ENCODE assay signal across 8 cellular contexts in the genomic region with DNA sequence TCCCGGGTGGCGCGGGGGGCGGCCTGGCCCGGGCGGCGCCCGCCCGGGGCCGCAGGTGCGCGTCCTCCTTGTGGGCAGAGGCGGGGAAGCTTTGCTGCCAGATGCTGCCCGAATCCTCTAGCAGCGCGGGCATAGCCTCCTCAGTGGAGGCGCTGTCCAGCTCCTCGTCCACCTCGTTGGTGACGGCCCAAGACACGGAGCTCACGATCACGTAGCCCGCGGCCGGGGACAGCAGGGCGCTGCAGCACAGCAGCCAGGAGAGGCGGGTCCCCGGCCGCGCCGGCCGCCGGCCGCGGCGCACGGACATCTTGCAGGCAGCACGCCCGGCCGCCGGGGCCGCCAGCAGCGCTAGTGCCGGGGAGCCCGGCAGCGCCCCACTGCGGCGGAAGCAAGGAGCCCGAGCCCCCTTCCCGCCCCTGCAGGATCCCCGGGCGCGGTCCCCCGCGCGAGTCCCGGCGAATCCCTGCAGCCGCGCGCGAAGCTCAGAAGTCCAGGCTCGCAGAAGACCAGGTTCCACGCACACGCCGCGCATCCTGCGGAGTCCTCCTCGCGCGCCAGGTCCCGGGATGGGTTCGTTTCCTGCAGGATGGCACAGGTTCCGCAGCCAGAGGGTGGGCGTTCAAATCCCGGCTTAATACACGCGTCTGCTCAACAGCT. TPM values are rescaled to one million over a fixed set of nuclear protein-coding genes. Genes with fewer than 3 reads are reported as not detected.
DNase-seq lines count a peak whose midpoint lies in the region; ATAC-seq, FAIRE-seq and TF ChIP-seq lines count a peak whose summit lies in the region.

A gene with protein sequence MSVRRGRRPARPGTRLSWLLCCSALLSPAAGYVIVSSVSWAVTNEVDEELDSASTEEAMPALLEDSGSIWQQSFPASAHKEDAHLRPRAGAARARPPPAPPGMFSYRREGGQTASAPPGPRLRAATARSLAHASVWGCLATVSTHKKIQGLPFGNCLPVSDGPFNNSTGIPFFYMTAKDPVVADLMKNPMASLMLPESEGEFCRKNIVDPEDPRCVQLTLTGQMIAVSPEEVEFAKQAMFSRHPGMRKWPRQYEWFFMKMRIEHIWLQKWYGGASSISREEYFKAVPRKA (minus strand): TSS at position 353 of the 657 bp plus-strand sequence. CDS start 46 bp downstream, at position 307.

- no peaks in the 10 kb centered on the region for H4K20me1 ChIP-seq in SK-N-SH (ENCODE audit: insufficient read depth)

- H3K36me3 ChIP-seq in SK-N-SH (replicated peaks in 1 of 2; ENCODE audit: control insufficient read depth in 1 of 2, insufficient read depth in 2 of 2, low read length in 1 of 2): no peaks in the 10 kb centered on the region
- H3K36me3 ChIP-seq in cardiac muscle cell: no peaks in the 10 kb centered on the region
- no peaks in the 10 kb centered on the region for H3K36me3 ChIP-seq in pancreas
- H3K36me3 ChIP-seq in tibial nerve: no peaks in the 10 kb centered on the region

- no peaks in the 10 kb centered on the region for H3K9me2 ChIP-seq in SK-N-SH

- H3K9me3 Mint-ChIP-seq in activated naive CD8-positive, alpha-beta T cell treated with anti-CD3 and anti-CD28 coated beads, Interleukin-2, amount 50 U/mL, for 24 hours: no peaks in the 10 kb centered on the region

- peak; percentile 74 for ATAC-seq in activated naive CD8-positive, alpha-beta T cell treated with anti-CD3 and anti-CD28 coated beads, Interleukin-2, amount 50 U/mL, for 24 hours
- ATAC-seq in pancreas: peak; percentile 88 to 96 (median 94)

- intact Hi-C loops in pancreas (cut with DNase I): no loop called here

- 0% methylated on average over 27 of the region's 79 CpGs for WGBS in SK-N-SH (ENCODE audit: low lambda C conversion rate)
- 1% methylated on average over 63 to 79 of the region's 79 CpGs for WGBS in pancreas, 2 donors
- 1 to 2% methylated on average over 20 to 31 of the region's 79 CpGs for WGBS in tibial nerve, 2 donors

- H3K4me1 Mint-ChIP-seq in activated naive CD8-positive, alpha-beta T cell treated with anti-CD3 and anti-CD28 coated beads, Interleukin-2, amount 50 U/mL, for 24 hours: peaks cover 12% of the 10 kb centered on the region

- no peak within 1 kb of the TSS for H3K27ac Mint-ChIP-seq in activated naive CD8-positive, alpha-beta T cell treated with anti-CD3 and anti-CD28 coated beads, Interleukin-2, amount 50 U/mL, for 24 hours

- peak; percentile 33; the same call in 1 of the 2 replicates for TF ChIP-seq RAD21 in SK-N-SH (IDR thresholded peaks at IDR 0.05; ENCODE audit: low read length)

- FAIRE-seq in pancreas (lab: Jason Lieb, UNC): no peak

- TF ChIP-seq EP300 in SK-N-SH (IDR thresholded peaks at IDR 0.05; ENCODE audit: borderline replicate concordance in 1 of 2, low read depth in 1 of 2, low read length in 1 of 2) (no peak), tibial nerve (IDR thresholded peaks at IDR 0.05) (no peak)

- CTCF ChIA-PET in SK-N-SH (lab: Yijun Ruan, JAX): interaction anchor here (0.6 to 3.7 kb wide), 34 partner anchors 10 to 619 kb away, joined by 3 to 34 read pairs (median 4); partner anchors contain the start of gene RNF149

- POLR2A ChIA-PET in SK-N-SH (lab: Yijun Ruan, JAX): interaction anchor here (1.2 to 1.3 kb wide), 2 partner anchors 14 to 79 kb away, joined by 3 to 4 read pairs; partner anchors contain the start of gene RNF149

- no peak within 1 kb of the TSS; the same call in 1 of the 2 replicates for H3K9ac ChIP-seq in SK-N-SH

- H3K4me1 ChIP-seq in SK-N-SH (ENCODE audit: control insufficient read depth in 1 of 2, insufficient read depth in 2 of 2, low read depth in 1 of 2, low read length in 1 of 2): peaks cover 0 to 11% of the 10 kb centered on the region in 2 experiments; a peak in 1 of 4 replicates
- H3K4me1 ChIP-seq in cardiac muscle cell (ENCODE audit: low read depth): no peaks in the 10 kb centered on the region
- peaks cover 0 to 5% (median 0%) of the 10 kb centered on the region in 3 donors for H3K4me1 ChIP-seq in pancreas
- H3K4me1 ChIP-seq in tibial nerve: peaks cover 0 to 18% (median 4%) of the 10 kb centered on the region in 4 donors

- DNase-seq in AG08395 (ENCODE audit: low spot score): peak; percentile 71
- DNase-seq in HCEC 1CT: peak; percentile 65
- DNase-seq in SK-N-SH: peak; percentile 93
- peak; percentile 65 for DNase-seq in activated naive CD8-positive, alpha-beta T cell treated with anti-CD3 and anti-CD28 coated beads, Interleukin-2, amount 50 U/mL, for 24 hours
- peak; percentile 61 to 88 for DNase-seq in cardiac muscle cell (ENCODE audit: low read depth in 1 of 2, low spot score in 1 of 2)
- DNase-seq in pancreas: peak; percentile 49 to 88 (median 66)
- DNase-seq in tibial nerve (ENCODE audit: low spot score in 2 of 2): no peak
- no peak for DNase-seq in GM19240 (ENCODE audit: insufficient read length, low spot score)

- no peak for TF ChIP-seq POLR2A in tibial nerve (IDR thresholded peaks at IDR 0.05)

- peak within 1 kb of the TSS; percentile 54 for H3K4me3 Mint-ChIP-seq in activated naive CD8-positive, alpha-beta T cell treated with anti-CD3 and anti-CD28 coated beads, Interleukin-2, amount 50 U/mL, for 24 hours

- H3K79me2 ChIP-seq in SK-N-SH (ENCODE audit: insufficient read depth): no peaks in the 10 kb centered on the region

- peaks cover 7% of the 10 kb centered on the region for H3F3A ChIP-seq in SK-N-SH (replicated peaks; ENCODE audit: insufficient read depth)

- H3K9me3 ChIP-seq in SK-N-SH (no peaks in the 10 kb centered on the region), cardiac muscle cell (ENCODE audit: low read depth) (no peaks in the 10 kb centered on the region), pancreas (no peaks in the 10 kb centered on the region), tibial nerve (no peaks in the 10 kb centered on the region)

- H3K36me3 Mint-ChIP-seq in activated naive CD8-positive, alpha-beta T cell treated with anti-CD3 and anti-CD28 coated beads, Interleukin-2, amount 50 U/mL, for 24 hours (ENCODE audit: low read depth): no peaks in the 10 kb centered on the region

- peak within 1 kb of the TSS; percentile 61 to 66 for H3K4me3 ChIP-seq in SK-N-SH (ENCODE audit: low read depth in 2 of 2, low read length in 1 of 2)
- peak within 1 kb of the TSS; percentile 52 for H3K4me3 ChIP-seq in cardiac muscle cell
- peak within 1 kb of the TSS; percentile 20 to 54 (median 44) for H3K4me3 ChIP-seq in pancreas
- peak within 1 kb of the TSS; percentile 10 to 52 (median 34) for H3K4me3 ChIP-seq in tibial nerve

- H2AFZ ChIP-seq in SK-N-SH (ENCODE audit: low read depth): peak within 1 kb of the TSS; percentile 82; the same call in 1 of the 2 replicates

- H3K27ac ChIP-seq in SK-N-SH (ENCODE audit: low read depth in 2 of 2, low read length in 1 of 2) (no peak within 1 kb of the TSS), cardiac muscle cell (no peak within 1 kb of the TSS), pancreas (no peak within 1 kb of the TSS), tibial nerve (no peak within 1 kb of the TSS)

- H3K27me3 Mint-ChIP-seq in activated naive CD8-positive, alpha-beta T cell treated with anti-CD3 and anti-CD28 coated beads, Interleukin-2, amount 50 U/mL, for 24 hours: peaks cover 59% of the 10 kb centered on the region

- H3K27me3 ChIP-seq in SK-N-SH (ENCODE audit: insufficient read depth) (peaks cover 5% of the 10 kb centered on the region; the same call in 1 of the 2 replicates), cardiac muscle cell (peaks cover 65% of the 10 kb centered on the region), pancreas (peaks cover 0 to 12% (median 2%) of the 10 kb centered on the region in 4 donors), tibial nerve (peaks cover 0 to 66% of the 10 kb centered on the region in 2 donors)

- peak within 1 kb of the TSS; percentile 97 for H3K4me2 ChIP-seq in SK-N-SH

- TF ChIP-seq CTCF in SK-N-SH (IDR thresholded peaks at IDR 0.05): peak; percentile 62
- peak; percentile 47 for TF ChIP-seq CTCF in cardiac muscle cell (IDR thresholded peaks at IDR 0.05; ENCODE audit: low read depth, low read length)
- TF ChIP-seq CTCF in pancreas (IDR thresholded peaks at IDR 0.05): peak; percentile 14 to 54 (median 42)
- peak in 4 of 5 experiments; percentile 18 to 64 (median 53) for TF ChIP-seq CTCF in tibial nerve (IDR thresholded peaks at IDR 0.05)

TF ChIP-seq in SK-N-SH, 30 proteins besides CTCF, POLR2A, EP300 and RAD21:
- TF ChIP-seq FOSL2 (IDR thresholded peaks at IDR 0.05; ENCODE audit: borderline replicate concordance, low read depth) (no peak), REST (IDR thresholded peaks at IDR 0.05; ENCODE audit: low read depth, low read length) (peak; percentile 89), MXI1 (IDR thresholded peaks at IDR 0.05; ENCODE audit: low read depth, low read length) (peak; percentile 65), SMC3 (IDR thresholded peaks at IDR 0.05; ENCODE audit: low read depth, low read length) (peak; percentile 45)

RNA-seq across cellular contexts. Expression of the gene that starts here (rescaled TPM):
- polyA plus RNA-seq in SK-N-SH (2012; rRNA removed) (1.1 and 1.4 TPM in 2 replicates), cardiac muscle cell (2.2 and 4.1 TPM in 2 replicates), pancreas (under 1 TPM in 1 of 2 donors, not detected in 1; 0.05 TPM)
- polyA plus RNA-seq in SK-N-SH (2012; cell fraction: cytosol; rRNA removed): 0.75 and 0.93 TPM in 2 replicates
- polyA plus RNA-seq in SK-N-SH (2012; cell fraction: nucleus; rRNA removed): 0.44 and 0.83 TPM in 2 replicates
- total RNA-seq in cardiac muscle cell (4.3 and 4.9 TPM in 2 replicates), pancreas (under 1 TPM in 2 of 6 donors, not detected in 4; 0.12 to 0.19 TPM), tibial nerve (not detected)

Comparison
In these comparisons a context has a peak if more than half of its experiments do, and no peak if none do; other contexts are left out.
1. Peak in DNase-seq, ATAC-seq and H3K4me3 ChIP-seq in pancreas; RNA of the gene not detected or under 1 TPM.
2. DNase-seq: peak in AG08395 (single experiment), HCEC 1CT (single experiment), SK-N-SH (single experiment), activated naive CD8-positive, alpha-beta T cell treated with anti-CD3 and anti-CD28 coated beads, Interleukin-2, amount 50 U/mL, for 24 hours (single experiment) and cardiac muscle cell (2 of 2); none in tibial nerve (0 of 2) and GM19240 (single experiment).
3. Peak in every context shown above with its lines, with median percentiles within 50 percentile points of each other: H3K4me3 ChIP-seq and CTCF ChIP-seq.